ENCODE assay signal across 12 cellular contexts in the genomic region with DNA sequence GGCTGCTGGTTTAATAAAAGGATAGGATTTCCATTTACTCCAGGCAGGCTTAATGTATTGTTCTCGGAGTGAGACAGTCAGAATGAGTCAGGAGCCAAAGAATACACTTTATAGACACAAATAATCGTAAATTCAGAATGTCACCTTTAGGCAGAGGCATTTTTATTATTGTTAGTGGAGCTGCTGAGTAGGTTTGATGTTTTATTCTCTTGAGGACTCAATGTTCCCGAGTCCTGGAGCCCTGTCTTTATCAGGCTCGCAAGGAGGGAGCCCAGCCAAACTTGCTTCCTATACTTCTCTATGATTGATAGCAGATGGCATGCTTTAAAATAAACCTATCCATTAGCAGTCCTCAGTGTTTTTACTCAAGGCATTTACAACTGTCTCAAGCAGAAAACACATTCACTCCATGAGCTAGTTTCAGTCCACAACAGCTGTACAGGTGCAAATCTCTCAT.
A peak's percentile ranks its signal among the peaks of the same experiment; 100 is the strongest.
DNase-seq lines count a peak whose midpoint lies in the region; ATAC-seq and TF ChIP-seq lines count a peak whose summit lies in the region.
"Had no signal": no experiment of that assay in that cellular context is flagged by ENCODE, and none has a peak within 500 bp of the region (broad histone marks: within the 10 kb centered on the region; RNA-seq: fewer than 3 reads in every experiment).

No MANE protein-coding gene starts in this region.

- H3K27ac ChIP-seq in VCaP = peak overlapping the region; percentile 42
- peak overlapping the region in 3 of 12 donors; percentile 6 to 24 (median 9) for H3K27ac ChIP-seq in heart left ventricle
- H3K27ac ChIP-seq in transverse colon = no peak overlapping the region
- no peak overlapping the region for H3K27ac ChIP-seq in dorsolateral prefrontal cortex
- no peak overlapping the region for H3K27ac ChIP-seq in body of pancreas

- DNase-seq in NCI-H510A treated with DMSO at 0.1 percent for 48 hours (lab: John Stamatoyannopoulos, UW) (peak; percentile 37), NCI-H510A (lab: John Stamatoyannopoulos, UW) (no peak), heart left ventricle (peak in 2 of 5 donors; percentile 38 to 43), transverse colon (no peak), dorsolateral prefrontal cortex (no peak), body of pancreas (no peak)
- DNase-seq: activated CD8-positive, alpha-beta memory T cell treated with anti-CD3 and anti-CD28 coated beads, Interleukin-2, amount 50 U/mL, for 48 hours; GOT3; Karpas-422; T1000 had no signal

- ATAC-seq in heart left ventricle = peak; percentile 62 to 85 (median 76)
- no peak for ATAC-seq in HG03159 (IDR thresholded peaks at IDR 0.05; ENCODE audit: unreplicated experiment)
- ATAC-seq in body of pancreas = no peak

- TF ChIP-seq POLR2A in heart left ventricle (IDR thresholded peaks at IDR 0.05) = no peak
- TF ChIP-seq POLR2A in transverse colon (IDR thresholded peaks at IDR 0.05) = no peak
- TF ChIP-seq POLR2A in body of pancreas (IDR thresholded peaks at IDR 0.05) = no peak

- intact Hi-C loops in heart left ventricle (cut with DNase I) = loop anchor here in 1 of 10 donors (5.0 kb wide), 1 partner anchor 490 kb away; the partner anchor contains the start of gene ZEB2
- intact Hi-C loops in transverse colon (cut with DNase I; ENCODE audit: low total_unique reads) = no loop called here
- intact Hi-C loops in dorsolateral prefrontal cortex (cut with DNase I) = no loop called here
- intact Hi-C loops in body of pancreas (cut with DNase I) = no loop called here

- WGBS in heart left ventricle, 4 donors = 24 to 29% (median 27%) methylated on average over 4 of the region's 4 CpGs
- 30 to 51% methylated on average over 4 of the region's 4 CpGs for WGBS in transverse colon (ENCODE audit: low coverage in 1 of 2), 2 donors
- WGBS in body of pancreas, 2 donors = 47 to 61% methylated on average over 4 of the region's 4 CpGs

- H3K9me3 ChIP-seq in heart left ventricle (no peaks in the 10 kb centered on the region), transverse colon (no peaks in the 10 kb centered on the region), body of pancreas (no peaks in the 10 kb centered on the region)

- H3K4me1 ChIP-seq in heart left ventricle = peaks cover 0 to 17% (median 4%) of the 10 kb centered on the region in 12 donors
- H3K4me1 ChIP-seq in transverse colon = peaks cover 0 to 6% (median 0%) of the 10 kb centered on the region in 4 donors
- no peaks in the 10 kb centered on the region for H3K4me1 ChIP-seq in body of pancreas

- no peak for TF ChIP-seq CTCF in VCaP (conservative IDR thresholded peaks at IDR 0.05)
- no peak for TF ChIP-seq CTCF in heart left ventricle (IDR thresholded peaks at IDR 0.05)
- TF ChIP-seq CTCF in transverse colon (IDR thresholded peaks at IDR 0.05) = no peak
- TF ChIP-seq CTCF in dorsolateral prefrontal cortex (IDR thresholded peaks at IDR 0.05 in 54 of 56, conservative IDR thresholded peaks at IDR 0.05 in 2 of 56; ENCODE audit: low read depth in 1 of 56, partially characterized antibody in 56 of 56) = no peak
- no peak for TF ChIP-seq CTCF in body of pancreas (IDR thresholded peaks at IDR 0.05)

- in situ Hi-C loops in transverse colon (cut with MboI; ENCODE audit: low pct_ligation_motif_present in 1 of 4, low pct_unique_long_range_greater_than_20kb in 1 of 4, low sequenced_read_pairs in 3 of 4) = no loop called here

- no peaks in the 10 kb centered on the region for H3K27me3 ChIP-seq in heart left ventricle
- no peaks in the 10 kb centered on the region for H3K27me3 ChIP-seq in transverse colon
- H3K27me3 ChIP-seq in dorsolateral prefrontal cortex = no peaks in the 10 kb centered on the region
- no peaks in the 10 kb centered on the region for H3K27me3 ChIP-seq in body of pancreas

- no peaks in the 10 kb centered on the region for H3K36me3 ChIP-seq in heart left ventricle
- H3K36me3 ChIP-seq in transverse colon = no peaks in the 10 kb centered on the region
- H3K36me3 ChIP-seq in body of pancreas (replicated peaks in 1 of 2; ENCODE audit: insufficient read depth in 1 of 2, low read depth in 2 of 2) = no peaks in the 10 kb centered on the region

- TF ChIP-seq EP300 in transverse colon (IDR thresholded peaks at IDR 0.05; ENCODE audit: low read depth) = peak; percentile 36

- no peak overlapping the region for H3K4me3 ChIP-seq in heart left ventricle
- H3K4me3 ChIP-seq in transverse colon = no peak overlapping the region
- H3K4me3 ChIP-seq in dorsolateral prefrontal cortex = no peak overlapping the region
- H3K4me3 ChIP-seq in body of pancreas = no peak overlapping the region

Comparison
In these comparisons a context has a peak if more than half of its experiments do, and no peak if none do; other contexts are left out.
1. ATAC-seq: peak in heart left ventricle (4 of 4); none in HG03159 (single experiment) and body of pancreas (single experiment).